In the genomic region with DNA sequence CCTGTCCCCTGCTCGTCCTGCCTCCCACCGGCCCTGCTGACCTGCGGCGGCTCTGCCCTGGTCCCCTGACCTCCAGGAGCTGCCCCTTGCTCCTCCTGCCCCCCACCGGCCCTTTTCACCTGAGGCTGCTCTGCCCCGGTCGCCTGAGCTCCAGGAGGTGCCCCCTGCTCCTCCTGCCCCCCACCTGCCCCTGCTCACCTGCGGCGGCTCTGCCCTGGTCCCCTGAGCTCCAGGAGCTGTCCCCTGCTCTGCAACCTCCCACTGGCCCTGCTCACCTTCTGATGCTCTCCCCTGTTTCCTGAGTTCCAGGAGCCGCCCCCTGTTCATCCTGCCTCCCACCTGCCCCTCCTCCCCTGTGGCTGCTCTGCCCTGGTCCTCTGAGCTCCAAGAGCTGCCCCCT, we compare ENCODE assay signal across 25 cellular contexts.
"Had no signal": no experiment of that assay in that cellular context is flagged by ENCODE, and none has a peak within 500 bp of the region (broad histone marks: within the 10 kb centered on the region; RNA-seq: fewer than 3 reads in every experiment).

No MANE protein-coding gene starts in this region.

- H3K4me3 Mint-ChIP-seq: activated CD4-positive, alpha-beta memory T cell treated with anti-CD3 and anti-CD28 coated beads for 36 hours; activated CD4-positive, alpha-beta T cell treated with anti-CD3 and anti-CD28 coated beads, Interleukin-2, amount 10 ng/mL, durations not matched to agents 7 days and 5 days; activated naive CD4-positive, alpha-beta T cell treated with anti-CD3 and anti-CD28 coated beads, Interleukin-2, amount 10 ng/mL, durations not matched to agents 7 days and 5 days; activated naive CD8-positive, alpha-beta T cell treated with anti-CD3 and anti-CD28 coated beads for 36 hours; activated T-cell treated with anti-CD3 and anti-CD28 coated beads, Interleukin-2, amount 50 U/mL, for 4 hours; T-helper 17 cell; WTC11 had no signal

- ATAC-seq: activated T-cell treated with anti-CD3 and anti-CD28 coated beads, Interleukin-2, amount 50 U/mL, for 4 hours; PC-3; T-helper 17 cell; WTC11 had no signal

- H3K27ac Mint-ChIP-seq: activated CD4-positive, alpha-beta memory T cell treated with anti-CD3 and anti-CD28 coated beads for 36 hours; activated CD4-positive, alpha-beta T cell treated with anti-CD3 and anti-CD28 coated beads, Interleukin-2, amount 10 ng/mL, durations not matched to agents 7 days and 5 days; activated naive CD4-positive, alpha-beta T cell treated with anti-CD3 and anti-CD28 coated beads, Interleukin-2, amount 10 ng/mL, durations not matched to agents 7 days and 5 days; activated naive CD8-positive, alpha-beta T cell treated with anti-CD3 and anti-CD28 coated beads for 36 hours; T-helper 17 cell; WTC11 had no signal

- H3K36me3 Mint-ChIP-seq: activated CD4-positive, alpha-beta memory T cell treated with anti-CD3 and anti-CD28 coated beads for 36 hours; activated naive CD4-positive, alpha-beta T cell treated with anti-CD3 and anti-CD28 coated beads, Interleukin-2, amount 10 ng/mL, durations not matched to agents 7 days and 5 days; activated naive CD8-positive, alpha-beta T cell treated with anti-CD3 and anti-CD28 coated beads for 36 hours had no signal

- DNase-seq: activated CD4-positive, alpha-beta memory T cell treated with anti-CD3 and anti-CD28 coated beads for 36 hours; activated CD4-positive, alpha-beta T cell treated with anti-CD3 and anti-CD28 coated beads, Interleukin-2, amount 10 ng/mL, durations not matched to agents 7 days and 5 days; activated CD4-positive, CD25-positive, alpha-beta regulatory T cell treated with anti-CD3 and anti-CD28 coated beads, Interleukin-2, amount 50 U/mL, for 72 hours; activated CD8-positive, alpha-beta memory T cell treated with anti-CD3 and anti-CD28 coated beads for 24 hours; activated gamma-delta T cell treated with Interleukin-2 at 50 U/mL for 16 hours; activated naive CD4-positive, alpha-beta T cell treated with anti-CD3 and anti-CD28 coated beads, Interleukin-2, amount 10 ng/mL, durations not matched to agents 7 days and 5 days; activated naive CD8-positive, alpha-beta T cell treated with anti-CD3 and anti-CD28 coated beads for 36 hours; activated T-cell treated with anti-CD3 and anti-CD28 coated beads, Interleukin-2, amount 50 U/mL, for 4 hours; aorta; caudate nucleus; MG63; MV-4-11; NCI-H1092 treated with DMSO at 0.1 percent for 48 hours; NCI-H1417 treated with DMSO at 0.1 percent for 48 hours; NCI-H1694 treated with DMSO at 0.1 percent for 48 hours; NCI-H2029 treated with DMSO at 0.1 percent for 48 hours; NCI-H345; NCI-H510A; NCI-H526 treated with DMSO at 0.1 percent for 48 hours; NK-92 treated with Interleukin-12 subunit alpha and Interleukin-12 subunit beta, amount 100 ng/mL, for 24 hours; PC-3; SHP77 treated with DMSO at 0.1 percent for 48 hours; T-helper 17 cell; T-helper 9 cell had no signal

- H3K4me1 Mint-ChIP-seq: activated CD4-positive, alpha-beta T cell treated with anti-CD3 and anti-CD28 coated beads, Interleukin-2, amount 10 ng/mL, durations not matched to agents 7 days and 5 days; activated naive CD4-positive, alpha-beta T cell treated with anti-CD3 and anti-CD28 coated beads, Interleukin-2, amount 10 ng/mL, durations not matched to agents 7 days and 5 days; activated naive CD8-positive, alpha-beta T cell treated with anti-CD3 and anti-CD28 coated beads for 36 hours; WTC11 had no signal
